In genomic region chr16:21301168-21301894, GRCh38 we compare ENCODE assay signal across 1 cellular context.
TF ChIP-seq lines count a peak whose summit lies in the region.

No MANE protein-coding gene starts in this region.

TF ChIP-seq in HepG2, 621 proteins besides CTCF, POLR2A, EP300 and RAD21 (continued from another document and continues in another):
- TF ChIP-seq, protein P1, sequence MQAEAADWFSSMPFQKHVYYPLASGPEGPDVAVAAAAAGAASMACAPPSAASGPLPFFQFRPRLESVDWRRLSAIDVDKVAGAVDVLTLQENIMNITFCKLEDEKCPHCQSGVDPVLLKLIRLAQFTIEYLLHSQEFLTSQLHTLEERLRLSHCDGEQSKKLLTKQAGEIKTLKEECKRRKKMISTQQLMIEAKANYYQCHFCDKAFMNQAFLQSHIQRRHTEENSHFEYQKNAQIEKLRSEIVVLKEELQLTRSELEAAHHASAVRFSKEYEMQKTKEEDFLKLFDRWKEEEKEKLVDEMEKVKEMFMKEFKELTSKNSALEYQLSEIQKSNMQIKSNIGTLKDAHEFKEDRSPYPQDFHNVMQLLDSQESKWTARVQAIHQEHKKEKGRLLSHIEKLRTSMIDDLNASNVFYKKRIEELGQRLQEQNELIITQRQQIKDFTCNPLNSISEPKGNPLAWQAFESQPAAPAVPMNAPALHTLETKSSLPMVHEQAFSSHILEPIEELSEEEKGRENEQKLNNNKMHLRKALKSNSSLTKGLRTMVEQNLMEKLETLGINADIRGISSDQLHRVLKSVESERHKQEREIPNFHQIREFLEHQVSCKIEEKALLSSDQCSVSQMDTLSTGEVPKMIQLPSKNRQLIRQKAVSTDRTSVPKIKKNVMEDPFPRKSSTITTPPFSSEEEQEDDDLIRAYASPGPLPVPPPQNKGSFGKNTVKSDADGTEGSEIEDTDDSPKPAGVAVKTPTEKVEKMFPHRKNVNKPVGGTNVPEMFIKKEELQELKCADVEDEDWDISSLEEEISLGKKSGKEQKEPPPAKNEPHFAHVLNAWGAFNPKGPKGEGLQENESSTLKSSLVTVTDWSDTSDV (CRISPR knock-in tag; IDR thresholded peaks at IDR 0.05): peak; percentile 89; the same call in 1 of the 2 replicates
- TF ChIP-seq ZNF432 (CRISPR knock-in tag; IDR thresholded peaks at IDR 0.05; ENCODE audit: borderline replicate concordance) (no peak), SP2 (CRISPR knock-in tag; IDR thresholded peaks at IDR 0.05) (peak; percentile 27; the same call in 1 of the 2 replicates), ZNF704 (CRISPR knock-in tag; IDR thresholded peaks at IDR 0.05; ENCODE audit: borderline replicate concordance) (peak; percentile 83), E2F2 (CRISPR knock-in tag; IDR thresholded peaks at IDR 0.05; ENCODE audit: borderline replicate concordance) (no peak), ZNF841 (CRISPR knock-in tag; IDR thresholded peaks at IDR 0.05; ENCODE audit: borderline replicate concordance) (no peak), TEAD2 (CRISPR knock-in tag; IDR thresholded peaks at IDR 0.05) (peak; percentile 48; the same call in 1 of the 2 replicates), ZNF513 (CRISPR knock-in tag; conservative IDR thresholded peaks at IDR 0.05) (0 out of 2 replicates have a peak, but pooled peaks have one; percentile 36), TGIF2 (CRISPR knock-in tag; IDR thresholded peaks at IDR 0.05) (peak; percentile 83; the same call in 1 of the 2 replicates), ZNF7 (CRISPR knock-in tag; IDR thresholded peaks at IDR 0.05) (no peak), ZMYM2 (CRISPR knock-in tag; IDR thresholded peaks at IDR 0.05) (no peak; the same call in none of the 2 replicates), NPAS2 (CRISPR knock-in tag; IDR thresholded peaks at IDR 0.05; ENCODE audit: borderline replicate concordance) (no peak), ZNF546 (CRISPR knock-in tag; conservative IDR thresholded peaks at IDR 0.05) (peak; percentile 84; the same call in 1 of the 2 replicates), ATF6 (CRISPR knock-in tag; conservative IDR thresholded peaks at IDR 0.05) (no peak), PBX2 (CRISPR knock-in tag; IDR thresholded peaks at IDR 0.05) (no peak), ETV6 (CRISPR knock-in tag; conservative IDR thresholded peaks at IDR 0.05) (peak; percentile 61; the same call in 1 of the 2 replicates), ZNF577 (CRISPR knock-in tag; IDR thresholded peaks at IDR 0.05; ENCODE audit: borderline replicate concordance, low read depth) (no peak), POGZ (CRISPR knock-in tag; IDR thresholded peaks at IDR 0.05) (peak; percentile 86), KDM3A (CRISPR knock-in tag; IDR thresholded peaks at IDR 0.05; ENCODE audit: low read depth) (peak; percentile 68; the same call in 1 of the 2 replicates), HCFC1 (IDR thresholded peaks at IDR 0.05; ENCODE audit: low read depth, low read length) (no peak; the same call in 1 of the 2 replicates), GATAD2A (CRISPR knock-in tag; IDR thresholded peaks at IDR 0.05) (peak; percentile 71), RBFOX2 (IDR thresholded peaks at IDR 0.05; ENCODE audit: low read depth, low read length) (peak; percentile 92), POLR2AphosphoS2 (IDR thresholded peaks at IDR 0.05; ENCODE audit: low read depth, low read length) (no peak)
- TF ChIP-seq, protein P2, sequence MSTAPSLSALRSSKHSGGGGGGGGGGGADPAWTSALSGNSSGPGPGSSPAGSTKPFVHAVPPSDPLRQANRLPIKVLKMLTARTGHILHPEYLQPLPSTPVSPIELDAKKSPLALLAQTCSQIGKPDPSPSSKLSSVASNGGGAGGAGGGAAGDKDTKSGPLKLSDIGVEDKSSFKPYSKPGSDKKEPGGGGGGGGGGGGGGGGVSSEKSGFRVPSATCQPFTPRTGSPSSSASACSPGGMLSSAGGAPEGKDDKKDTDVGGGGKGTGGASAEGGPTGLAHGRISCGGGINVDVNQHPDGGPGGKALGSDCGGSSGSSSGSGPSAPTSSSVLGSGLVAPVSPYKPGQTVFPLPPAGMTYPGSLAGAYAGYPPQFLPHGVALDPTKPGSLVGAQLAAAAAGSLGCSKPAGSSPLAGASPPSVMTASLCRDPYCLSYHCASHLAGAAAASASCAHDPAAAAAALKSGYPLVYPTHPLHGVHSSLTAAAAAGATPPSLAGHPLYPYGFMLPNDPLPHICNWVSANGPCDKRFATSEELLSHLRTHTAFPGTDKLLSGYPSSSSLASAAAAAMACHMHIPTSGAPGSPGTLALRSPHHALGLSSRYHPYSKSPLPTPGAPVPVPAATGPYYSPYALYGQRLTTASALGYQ (CRISPR knock-in tag; IDR thresholded peaks at IDR 0.05): peak; percentile 73; the same call in 1 of the 2 replicates
- TF ChIP-seq, protein P3, sequence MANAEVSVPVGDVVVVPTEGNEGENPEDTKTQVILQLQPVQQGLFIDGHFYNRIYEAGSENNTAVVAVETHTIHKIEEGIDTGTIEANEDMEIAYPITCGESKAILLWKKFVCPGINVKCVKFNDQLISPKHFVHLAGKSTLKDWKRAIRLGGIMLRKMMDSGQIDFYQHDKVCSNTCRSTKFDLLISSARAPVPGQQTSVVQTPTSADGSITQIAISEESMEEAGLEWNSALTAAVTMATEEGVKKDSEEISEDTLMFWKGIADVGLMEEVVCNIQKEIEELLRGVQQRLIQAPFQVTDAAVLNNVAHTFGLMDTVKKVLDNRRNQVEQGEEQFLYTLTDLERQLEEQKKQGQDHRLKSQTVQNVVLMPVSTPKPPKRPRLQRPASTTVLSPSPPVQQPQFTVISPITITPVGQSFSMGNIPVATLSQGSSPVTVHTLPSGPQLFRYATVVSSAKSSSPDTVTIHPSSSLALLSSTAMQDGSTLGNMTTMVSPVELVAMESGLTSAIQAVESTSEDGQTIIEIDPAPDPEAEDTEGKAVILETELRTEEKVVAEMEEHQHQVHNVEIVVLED (CRISPR knock-in tag; IDR thresholded peaks at IDR 0.05; ENCODE audit: borderline replicate concordance): peak; percentile 68
- TF ChIP-seq, protein P4, sequence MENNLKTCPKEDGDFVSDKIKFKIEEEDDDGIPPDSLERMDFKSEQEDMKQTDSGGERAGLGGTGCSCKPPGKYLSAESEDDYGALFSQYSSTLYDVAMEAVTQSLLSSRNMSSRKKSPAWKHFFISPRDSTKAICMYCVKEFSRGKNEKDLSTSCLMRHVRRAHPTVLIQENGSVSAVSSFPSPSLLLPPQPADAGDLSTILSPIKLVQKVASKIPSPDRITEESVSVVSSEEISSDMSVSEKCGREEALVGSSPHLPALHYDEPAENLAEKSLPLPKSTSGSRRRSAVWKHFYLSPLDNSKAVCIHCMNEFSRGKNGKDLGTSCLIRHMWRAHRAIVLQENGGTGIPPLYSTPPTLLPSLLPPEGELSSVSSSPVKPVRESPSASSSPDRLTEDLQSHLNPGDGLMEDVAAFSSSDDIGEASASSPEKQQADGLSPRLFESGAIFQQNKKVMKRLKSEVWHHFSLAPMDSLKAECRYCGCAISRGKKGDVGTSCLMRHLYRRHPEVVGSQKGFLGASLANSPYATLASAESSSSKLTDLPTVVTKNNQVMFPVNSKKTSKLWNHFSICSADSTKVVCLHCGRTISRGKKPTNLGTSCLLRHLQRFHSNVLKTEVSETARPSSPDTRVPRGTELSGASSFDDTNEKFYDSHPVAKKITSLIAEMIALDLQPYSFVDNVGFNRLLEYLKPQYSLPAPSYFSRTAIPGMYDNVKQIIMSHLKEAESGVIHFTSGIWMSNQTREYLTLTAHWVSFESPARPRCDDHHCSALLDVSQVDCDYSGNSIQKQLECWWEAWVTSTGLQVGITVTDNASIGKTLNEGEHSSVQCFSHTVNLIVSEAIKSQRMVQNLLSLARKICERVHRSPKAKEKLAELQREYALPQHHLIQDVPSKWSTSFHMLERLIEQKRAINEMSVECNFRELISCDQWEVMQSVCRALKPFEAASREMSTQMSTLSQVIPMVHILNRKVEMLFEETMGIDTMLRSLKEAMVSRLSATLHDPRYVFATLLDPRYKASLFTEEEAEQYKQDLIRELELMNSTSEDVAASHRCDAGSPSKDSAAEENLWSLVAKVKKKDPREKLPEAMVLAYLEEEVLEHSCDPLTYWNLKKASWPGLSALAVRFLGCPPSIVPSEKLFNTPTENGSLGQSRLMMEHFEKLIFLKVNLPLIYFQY (CRISPR knock-in tag; IDR thresholded peaks at IDR 0.05; ENCODE audit: borderline replicate concordance): no peak
- TF ChIP-seq, protein P5, sequence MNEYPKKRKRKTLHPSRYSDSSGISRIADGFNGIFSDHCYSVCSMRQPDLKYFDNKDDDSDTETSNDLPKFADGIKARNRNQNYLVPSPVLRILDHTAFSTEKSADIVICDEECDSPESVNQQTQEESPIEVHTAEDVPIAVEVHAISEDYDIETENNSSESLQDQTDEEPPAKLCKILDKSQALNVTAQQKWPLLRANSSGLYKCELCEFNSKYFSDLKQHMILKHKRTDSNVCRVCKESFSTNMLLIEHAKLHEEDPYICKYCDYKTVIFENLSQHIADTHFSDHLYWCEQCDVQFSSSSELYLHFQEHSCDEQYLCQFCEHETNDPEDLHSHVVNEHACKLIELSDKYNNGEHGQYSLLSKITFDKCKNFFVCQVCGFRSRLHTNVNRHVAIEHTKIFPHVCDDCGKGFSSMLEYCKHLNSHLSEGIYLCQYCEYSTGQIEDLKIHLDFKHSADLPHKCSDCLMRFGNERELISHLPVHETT (CRISPR knock-in tag; conservative IDR thresholded peaks at IDR 0.05): no peak; the same call in 1 of the 2 replicates
